In the genomic region with DNA sequence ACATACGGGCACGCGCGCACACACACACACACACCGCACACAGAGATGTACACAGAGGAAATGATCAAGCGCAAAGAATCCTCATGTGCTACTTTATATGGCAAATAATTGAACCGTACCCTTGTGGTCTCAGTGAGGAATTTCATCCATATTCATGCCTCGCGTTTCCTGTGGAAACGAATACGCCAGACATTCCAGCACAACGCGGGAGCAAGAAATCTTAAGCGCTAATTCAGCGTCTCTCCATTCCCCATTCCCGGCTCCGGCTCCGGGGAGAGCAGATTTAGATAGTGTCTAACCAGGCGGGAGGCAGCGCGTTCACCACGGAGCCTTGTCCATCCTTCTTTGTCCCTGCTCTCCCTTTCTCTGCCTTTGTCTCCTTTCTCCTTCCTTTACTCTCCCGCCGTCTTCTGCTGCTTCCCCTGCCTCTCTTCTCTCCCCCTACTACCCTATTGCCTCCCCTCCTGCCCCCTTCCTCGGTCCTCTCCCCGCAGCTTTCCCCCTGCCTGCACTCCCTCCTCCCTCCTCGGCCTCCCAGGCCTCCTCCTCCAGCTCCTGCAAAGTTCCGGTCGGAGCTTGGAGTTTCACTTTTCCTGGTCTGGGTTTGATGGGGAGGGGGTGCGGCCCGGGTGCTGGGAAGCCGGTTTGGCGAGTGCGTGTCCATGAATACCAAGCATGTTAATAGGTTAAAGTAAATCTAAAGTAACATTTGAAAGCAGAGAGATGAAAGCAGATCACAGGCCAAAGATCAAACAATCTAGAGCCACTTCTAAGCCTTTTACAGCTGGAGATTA, we compare ENCODE assay signal across 8 cellular contexts.
A peak's percentile ranks its signal among the peaks of the same experiment; 100 is the strongest.
DNase-seq lines count a peak whose midpoint lies in the region; ATAC-seq and TF ChIP-seq lines count a peak whose summit lies in the region.

No MANE protein-coding gene starts in this region.

- peak; percentile 37 for TF ChIP-seq CTCF in BE2C (IDR thresholded peaks at IDR 0.05; ENCODE audit: low read depth, low read length)

- peak; percentile 44 for DNase-seq in BE2C
- peak; percentile 87 for DNase-seq in NCI-H510A (lab: John Stamatoyannopoulos, UW)
- peak; percentile 58 for DNase-seq in mucosa of gallbladder (ENCODE audit: low spot score)
- DNase-seq in erythroblast (lab: John Stamatoyannopoulos, UW) = no peak

- 1 to 3% methylated on average over 34 of the region's 34 CpGs for WGBS in esophagus, 2 donors

- ATAC-seq in HG03378 (IDR thresholded peaks at IDR 0.05; ENCODE audit: unreplicated experiment) (no peak), HG02759 (IDR thresholded peaks at IDR 0.05; ENCODE audit: unreplicated experiment) (no peak), HG03442 (IDR thresholded peaks at IDR 0.05; ENCODE audit: unreplicated experiment) (no peak)

- no peaks in the 10 kb centered on the region for H3K9me3 ChIP-seq in BE2C
- no peaks in the 10 kb centered on the region for H3K9me3 ChIP-seq in esophagus (ENCODE audit: control insufficient read depth in 2 of 2, insufficient read depth in 1 of 2, low read depth in 1 of 2, low read length in 1 of 2)

- peak overlapping the region; percentile 77 for H3K4me3 ChIP-seq in BE2C (ENCODE audit: low read depth, low read length)
- H3K4me3 ChIP-seq in esophagus (ENCODE audit: low read depth in 1 of 2, low read length in 2 of 2) = peak overlapping the region; percentile 47 to 51

- TF ChIP-seq POLR2A in erythroblast (IDR thresholded peaks at IDR 0.05; ENCODE audit: low read length) = no peak

- H3K27me3 ChIP-seq in BE2C (no peaks in the 10 kb centered on the region), esophagus (ENCODE audit: control insufficient read depth in 1 of 2, insufficient read depth in 2 of 2, low read length in 2 of 2) (no peaks in the 10 kb centered on the region)

- H3K4me1 ChIP-seq in BE2C (peaks cover 1% of the 10 kb centered on the region), esophagus (ENCODE audit: control insufficient read depth in 2 of 2, insufficient read depth in 2 of 2, low read length in 1 of 2) (peaks cover 0 to 9% of the 10 kb centered on the region in 2 donors)

- no peaks in the 10 kb centered on the region for H3K36me3 ChIP-seq in BE2C
- H3K36me3 ChIP-seq in esophagus (ENCODE audit: control insufficient read depth in 2 of 2, insufficient read depth in 2 of 2, low read length in 1 of 2) = no peaks in the 10 kb centered on the region

- peak overlapping the region; percentile 48 to 57 for H3K27ac ChIP-seq in esophagus (ENCODE audit: low read depth in 2 of 2, low read length in 1 of 2)

Comparison
In these comparisons a context has a peak if more than half of its experiments do, and no peak if none do; other contexts are left out.
1. DNase-seq: peak in BE2C (single experiment), NCI-H510A (single experiment) and mucosa of gallbladder (single experiment); none in erythroblast (0 of 2).